In the genomic region with DNA sequence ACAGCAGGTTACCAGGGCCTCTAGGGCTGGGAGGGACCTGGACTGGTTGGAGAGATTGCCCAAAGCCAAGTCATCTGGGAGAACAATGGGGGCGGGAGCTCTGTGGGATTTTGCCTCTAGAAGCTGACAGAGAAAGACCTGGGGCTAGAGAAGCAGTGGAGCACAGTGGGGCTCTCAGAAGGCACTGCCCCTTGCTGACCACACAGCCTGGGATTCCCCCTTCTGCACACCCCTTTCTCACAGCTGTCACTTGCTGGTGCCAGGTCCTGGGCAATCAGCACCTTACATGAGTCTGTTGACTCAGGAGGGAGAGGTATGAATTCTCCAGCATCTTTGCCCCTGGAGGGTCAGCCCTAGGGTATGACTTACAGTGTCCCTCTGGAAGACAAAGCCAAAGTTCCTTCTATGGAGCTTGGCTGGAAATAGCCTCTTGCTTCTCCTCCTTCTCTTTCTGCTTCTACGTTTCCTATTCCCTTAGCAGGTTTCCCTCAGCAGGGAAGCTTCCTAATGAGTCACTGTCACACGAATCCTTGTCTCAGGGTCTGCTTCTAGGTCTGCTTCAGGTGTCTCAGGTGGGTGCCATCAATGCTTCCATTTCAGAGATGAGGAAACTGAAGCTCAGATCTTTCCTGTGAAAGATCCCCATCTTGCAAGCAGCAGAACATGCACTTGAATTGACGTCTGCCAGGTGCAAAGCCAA, we compare ENCODE assay signal across 16 cellular contexts. TPM values are rescaled to one million over a fixed set of nuclear protein-coding genes. Genes with fewer than 3 reads are reported as not detected.
DNase-seq lines count a peak whose midpoint lies in the region; ATAC-seq, FAIRE-seq and TF ChIP-seq lines count a peak whose summit lies in the region.
"Had no signal": no experiment of that assay in that cellular context is flagged by ENCODE, and none has a peak within 500 bp of the region (broad histone marks: within the 10 kb centered on the region; RNA-seq: fewer than 3 reads in every experiment).

No MANE protein-coding gene starts in this region.

- H3K36me3 ChIP-seq in CD4-positive, alpha-beta memory T cell (ENCODE audit: insufficient read depth, low read length): no peaks in the 10 kb centered on the region
- H3K36me3 ChIP-seq in endothelial cell of umbilical vein (ENCODE audit: control insufficient read depth in 2 of 2, extremely low read depth in 1 of 2, insufficient read depth in 2 of 2, low read length in 2 of 2): no peaks in the 10 kb centered on the region
- H3K36me3 ChIP-seq: colonic mucosa, neutrophil had no signal

- no peaks in the 10 kb centered on the region for H4K20me1 ChIP-seq in endothelial cell of umbilical vein (replicated peaks; ENCODE audit: control insufficient read depth, extremely low read depth, insufficient read depth, low read length)

- CTCF ChIA-PET in CD4-positive, alpha-beta memory T cell (lab: Charles Lee; ENCODE audit: partially characterized antibody): interaction anchor here (0.6 to 1.2 kb wide), 5 partner anchors 11 to 1017 kb away, joined by 3 to 5 read pairs (median 3); no protein-coding TSS in a partner anchor
- CTCF ChIA-PET in endothelial cell of umbilical vein (lab: Charles Lee): interaction anchor here (0.9 to 1.8 kb wide), 4 partner anchors 9 to 47 kb away, joined by 3 to 5 read pairs (median 3); a partner anchor contains a TSS

- H3K9me3 ChIP-seq in CD4-positive, alpha-beta memory T cell (ENCODE audit: control insufficient read depth in 1 of 2, low read length in 2 of 2): no peaks in the 10 kb centered on the region
- no peaks in the 10 kb centered on the region for H3K9me3 ChIP-seq in endothelial cell of umbilical vein (replicated peaks; ENCODE audit: control insufficient read depth, insufficient read depth, low read length)
- H3K9me3 ChIP-seq: colonic mucosa, neutrophil had no signal

- no peak for DNase-seq in CD4-positive, alpha-beta memory T cell
- peak; percentile 88 for DNase-seq in NCI-H226
- DNase-seq in endothelial cell of umbilical vein (ENCODE audit: low read depth, low spot score): no peak
- no peak for DNase-seq in sciatic nerve (ENCODE audit: low spot score)
- no peak for DNase-seq in activated naive CD4-positive, alpha-beta T cell treated with anti-CD3 and anti-CD28 coated beads, Interleukin-2, amount 50 U/mL, for 16 hours
- DNase-seq in SKM-1 treated with dmso at 0.1 percent for 144 hours (lab: John Stamatoyannopoulos, UW; ENCODE audit: unreplicated experiment): no peak
- DNase-seq: activated CD8-positive, alpha-beta memory T cell treated with anti-CD3 and anti-CD28 coated beads, Interleukin-2, amount 50 U/mL, for 48 hours; activated naive CD8-positive, alpha-beta T cell treated with anti-CD3 and anti-CD28 coated beads, Interleukin-2, amount 10 ng/mL, durations not matched to agents 7 days and 5 days; NCI-H1436 treated with DMSO at 0.1 percent for 48 hours; NCI-H446; stimulated activated CD4-positive, alpha-beta T cell treated with anti-CD3 and anti-CD28 coated beads, Interleukin-12 subunit alpha, Interleukin-12 subunit beta, amount 100 ng/mL, for 4 hours; substantia nigra had no signal

- FAIRE-seq in endothelial cell of umbilical vein (lab: Jason Lieb, UNC): peak; percentile 43

- no peak overlapping the region for H3K9ac ChIP-seq in endothelial cell of umbilical vein (replicated peaks; ENCODE audit: extremely low read depth, insufficient read depth, low read length)

- TF ChIP-seq CTCF in endothelial cell of umbilical vein (IDR thresholded peaks at IDR 0.05; ENCODE audit: extremely low read depth in 1 of 2, insufficient read depth in 1 of 2, low read depth in 1 of 2, low read length in 2 of 2): no peak

- no peak overlapping the region for H3K27ac ChIP-seq in CD4-positive, alpha-beta memory T cell (ENCODE audit: low read depth, low read length)
- H3K27ac ChIP-seq in endothelial cell of umbilical vein (ENCODE audit: insufficient read depth, low read depth, low read length): no peak overlapping the region
- H3K27ac ChIP-seq: neutrophil had no signal

- no peaks in the 10 kb centered on the region for H3K27me3 Mint-ChIP-seq in CD4-positive, alpha-beta memory T cell
- H3K27me3 Mint-ChIP-seq: activated naive CD8-positive, alpha-beta T cell treated with anti-CD3 and anti-CD28 coated beads, Interleukin-2, amount 10 ng/mL, durations not matched to agents 7 days and 5 days had no signal

- no peaks in the 10 kb centered on the region for H3K9me1 ChIP-seq in endothelial cell of umbilical vein (replicated peaks; ENCODE audit: control insufficient read depth, extremely low read depth, insufficient read depth, low read length)

- H3K4me3 ChIP-seq in CD4-positive, alpha-beta memory T cell (ENCODE audit: low read length in 2 of 2): no peak overlapping the region
- H3K4me3 ChIP-seq in endothelial cell of umbilical vein (replicated peaks in 1 of 3; ENCODE audit: insufficient read depth in 1 of 3, low read depth in 1 of 3, low read length in 3 of 3): no peak overlapping the region
- H3K4me3 ChIP-seq: colonic mucosa had no signal

- no peak for TF ChIP-seq POLR2A in endothelial cell of umbilical vein (IDR thresholded peaks at IDR 0.05; ENCODE audit: low read depth, low read length)

- peaks cover 26% of the 10 kb centered on the region for H3K4me1 ChIP-seq in CD4-positive, alpha-beta memory T cell (ENCODE audit: insufficient read depth, low read length)
- peaks cover 19% of the 10 kb centered on the region for H3K4me1 ChIP-seq in endothelial cell of umbilical vein (ENCODE audit: control insufficient read depth, extremely low read depth, insufficient read depth, low read length)
- H3K4me1 ChIP-seq: colonic mucosa had no signal

- H3K4me3 Mint-ChIP-seq in CD4-positive, alpha-beta memory T cell: no peak overlapping the region
- H3K4me3 Mint-ChIP-seq: activated naive CD8-positive, alpha-beta T cell treated with anti-CD3 and anti-CD28 coated beads, Interleukin-2, amount 10 ng/mL, durations not matched to agents 7 days and 5 days had no signal

- H3K4me2 ChIP-seq in endothelial cell of umbilical vein (ENCODE audit: insufficient read depth, low read length): no peak overlapping the region

- no peaks in the 10 kb centered on the region for H3K27me3 ChIP-seq in CD4-positive, alpha-beta memory T cell (ENCODE audit: insufficient read depth, low read length)
- H3K27me3 ChIP-seq in endothelial cell of umbilical vein (ENCODE audit: control insufficient read depth in 2 of 2, insufficient read depth in 2 of 2, low read length in 2 of 2): no peaks in the 10 kb centered on the region
- H3K27me3 ChIP-seq: colonic mucosa, neutrophil had no signal

- no peaks in the 10 kb centered on the region for H3K9me3 Mint-ChIP-seq in CD4-positive, alpha-beta memory T cell
- H3K9me3 Mint-ChIP-seq: activated naive CD8-positive, alpha-beta T cell treated with anti-CD3 and anti-CD28 coated beads, Interleukin-2, amount 10 ng/mL, durations not matched to agents 7 days and 5 days had no signal

- dilution Hi-C loops in endothelial cell of umbilical vein (cut with MboI; ENCODE audit: extremely low pct_ligation_motif_present, low sequenced_read_pairs): no loop called here

- peaks cover 29 to 67% (median 32%) of the 10 kb centered on the region in 4 donors for H3K4me1 Mint-ChIP-seq in CD4-positive, alpha-beta memory T cell

- H3K27ac Mint-ChIP-seq in CD4-positive, alpha-beta memory T cell: peak overlapping the region in 5 of 7 donors; percentile 31 to 83 (median 60)
- H3K27ac Mint-ChIP-seq: activated naive CD8-positive, alpha-beta T cell treated with anti-CD3 and anti-CD28 coated beads, Interleukin-2, amount 10 ng/mL, durations not matched to agents 7 days and 5 days had no signal

- H2AFZ ChIP-seq in endothelial cell of umbilical vein (ENCODE audit: low read depth, low read length): no peak overlapping the region

- ATAC-seq in sciatic nerve (peak; percentile 1), HG03135 (IDR thresholded peaks at IDR 0.05; ENCODE audit: unreplicated experiment) (no peak), GM19023 (IDR thresholded peaks at IDR 0.05; ENCODE audit: unreplicated experiment) (no peak)

- no TSS peak for BruUV-seq in endothelial cell of umbilical vein (replicated peaks; lab: Mats Ljungman, UMichigan)

- POLR2A ChIA-PET in CD4-positive, alpha-beta memory T cell (lab: Charles Lee; ENCODE audit: partially characterized antibody): interaction anchor here (0.9 kb wide), 1 partner anchor 55 kb away, joined by 3 read pairs; no protein-coding TSS in a partner anchor
- POLR2A ChIA-PET in endothelial cell of umbilical vein (lab: Charles Lee): no interaction called here

- peaks cover 0 to 6% of the 10 kb centered on the region in 2 donors for H3K36me3 Mint-ChIP-seq in CD4-positive, alpha-beta memory T cell
- H3K36me3 Mint-ChIP-seq: activated naive CD8-positive, alpha-beta T cell treated with anti-CD3 and anti-CD28 coated beads, Interleukin-2, amount 10 ng/mL, durations not matched to agents 7 days and 5 days had no signal

- no peaks in the 10 kb centered on the region for H3K79me2 ChIP-seq in endothelial cell of umbilical vein (ENCODE audit: control insufficient read depth, insufficient read depth, low read length)

- intact Hi-C loops in CD4-positive, alpha-beta memory T cell (cut with micrococcal nuclease): no loop called here
- intact Hi-C loops in endothelial cell of umbilical vein (cut with micrococcal nuclease): no loop called here
- intact Hi-C loops in sciatic nerve (cut with DNase I): no loop called here

TF ChIP-seq in endothelial cell of umbilical vein, 7 proteins besides CTCF, POLR2A, EP300 and RAD21 (continues in another document):
- TF ChIP-seq POLR2AphosphoS5 (IDR thresholded peaks at IDR 0.05; ENCODE audit: insufficient read depth, low read depth, low read length) (no peak), EZH2 (IDR thresholded peaks at IDR 0.05; ENCODE audit: borderline replicate concordance, low read depth, low read length, severe bottlenecking) (no peak), MYC (IDR thresholded peaks at IDR 0.05; ENCODE audit: low read depth, low read length) (no peak), FOS (IDR thresholded peaks at IDR 0.05; ENCODE audit: borderline replicate concordance, insufficient read depth, low read length) (no peak), JUN (IDR thresholded peaks at IDR 0.05; ENCODE audit: borderline replicate concordance, insufficient read depth, insufficient read length, low read depth) (no peak)

RNA-seq across cellular contexts. Expression of a gene that starts 27.0 kb away (rescaled TPM):
- 100 to 1,000 TPM; 141 to 160 TPM for total RNA-seq in CD4-positive, alpha-beta memory T cell
- polyA plus RNA-seq in CD4-positive, alpha-beta memory T cell: 10 to 100 TPM; 11.0 to 30.0 TPM
- 50.1 and 79.2 TPM in 2 replicates for total RNA-seq in endothelial cell of umbilical vein
- polyA plus RNA-seq in endothelial cell of umbilical vein: 60.2 and 74.0 TPM in 2 replicates
- polyA plus RNA-seq in endothelial cell of umbilical vein (2011; cell fraction: cytosol; rRNA removed): 29.2 and 37.9 TPM in 2 replicates
- polyA plus RNA-seq in endothelial cell of umbilical vein (2011; cell fraction: nucleus; rRNA removed): 149 and 190 TPM in 2 replicates
- polyA plus RNA-seq in endothelial cell of umbilical vein (2012): 24.4 and 35.1 TPM in 2 replicates
- polyA minus RNA-seq in endothelial cell of umbilical vein: 66.2 and 70.5 TPM in 2 replicates
- polyA minus RNA-seq in endothelial cell of umbilical vein (2011; cell fraction: cytosol; rRNA and poly(A)+ RNA removed): 12.5 TPM
- 69.0 and 96.3 TPM in 2 replicates for polyA minus RNA-seq in endothelial cell of umbilical vein (2011; cell fraction: nucleus; rRNA and poly(A)+ RNA removed)
- 78.5 TPM for total RNA-seq in sciatic nerve
